Comparison of ENCODE assay signal across 9 cellular contexts in the genomic region with DNA sequence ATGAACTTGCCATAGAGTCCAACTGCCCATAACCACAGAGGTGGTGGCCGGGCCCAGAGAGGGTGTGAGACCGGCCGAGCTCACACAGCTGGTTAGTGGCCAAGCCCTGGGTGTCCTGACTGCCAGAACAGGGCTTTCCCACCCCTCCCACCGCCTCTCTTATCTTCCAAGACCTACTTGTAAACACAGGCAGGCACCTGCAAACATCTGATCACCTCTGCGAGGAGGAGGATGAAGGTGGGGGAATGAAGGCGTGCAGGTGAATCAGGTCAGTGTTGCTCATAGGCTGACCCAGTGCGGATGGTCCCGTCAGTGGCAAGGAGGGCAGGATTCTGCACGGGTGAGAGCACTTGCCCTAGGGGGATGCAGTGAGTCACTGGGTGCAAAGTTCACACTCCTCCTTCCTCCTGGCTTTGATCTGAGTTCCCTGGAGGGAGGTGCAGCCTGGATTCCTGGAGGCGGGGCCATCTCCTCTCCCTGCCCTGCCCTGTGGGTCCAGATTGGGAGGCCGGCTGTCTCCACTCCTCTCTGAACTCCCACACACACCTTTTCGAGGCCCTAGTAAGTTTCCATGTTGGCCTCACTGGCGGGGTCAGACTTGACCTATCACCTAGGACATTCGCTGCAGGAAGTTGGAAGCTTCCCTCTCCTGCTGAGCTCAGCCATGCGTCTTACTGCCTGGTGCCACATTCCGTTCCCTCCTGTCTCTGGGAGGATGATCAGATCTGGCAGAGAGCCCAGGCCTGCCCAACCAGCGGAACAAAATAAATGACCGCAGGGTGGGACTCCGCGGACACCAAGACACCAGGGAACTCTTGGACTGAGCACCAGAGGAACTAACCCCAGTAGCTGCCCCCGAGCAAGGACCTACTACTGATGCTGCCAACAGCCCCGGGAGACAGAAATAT. TPM values are rescaled to one million over a fixed set of nuclear protein-coding genes. Genes with fewer than 3 reads are reported as not detected.
DNase-seq lines count a peak whose midpoint lies in the region; ATAC-seq, FAIRE-seq and TF ChIP-seq lines count a peak whose summit lies in the region.
"Had no signal": no experiment of that assay in that cellular context is flagged by ENCODE, and none has a peak within 500 bp of the region (broad histone marks: within the 10 kb centered on the region; RNA-seq: fewer than 3 reads in every experiment).

No MANE protein-coding gene starts in this region.

- peak overlapping the region; percentile 69 for H3K4me2 ChIP-seq in astrocyte (ENCODE audit: low read length)

- H3K36me3 Mint-ChIP-seq in astrocyte (ENCODE audit: low read depth, unreplicated experiment) = no peaks in the 10 kb centered on the region
- H3K36me3 Mint-ChIP-seq in activated naive CD8-positive, alpha-beta T cell treated with anti-CD3 and anti-CD28 coated beads, Interleukin-2, amount 50 U/mL, for 24 hours (ENCODE audit: low read depth) = no peaks in the 10 kb centered on the region

- DNase-seq in NCI-H1092 treated with DMSO at 0.1 percent for 48 hours (lab: John Stamatoyannopoulos, UW) (peak; percentile 33), NCI-H1092 (lab: John Stamatoyannopoulos, UW) (no peak), astrocyte (ENCODE audit: low read depth) (peak; percentile 19), left colon (peak; percentile 86 to 93), urothelium cell line (ENCODE audit: low spot score) (peak; percentile 83)
- no peak for DNase-seq in activated naive CD8-positive, alpha-beta T cell treated with anti-CD3 and anti-CD28 coated beads, Interleukin-2, amount 50 U/mL, for 24 hours

- no peaks in the 10 kb centered on the region for H3K36me3 ChIP-seq in astrocyte (ENCODE audit: insufficient read depth, low read length)

- no peaks in the 10 kb centered on the region for H4K20me1 ChIP-seq in astrocyte (ENCODE audit: insufficient read depth, low read length)

- TF ChIP-seq CTCF in astrocyte (IDR thresholded peaks at IDR 0.05; ENCODE audit: insufficient read depth, low read depth, low read length) = no peak

- H3K79me2 ChIP-seq in astrocyte (ENCODE audit: insufficient read depth, low read length) = no peaks in the 10 kb centered on the region

- peaks cover 62% of the 10 kb centered on the region for H3K4me1 ChIP-seq in astrocyte (ENCODE audit: insufficient read depth, low read length)

- peak overlapping the region; percentile 3 for H2AFZ ChIP-seq in astrocyte (ENCODE audit: low read depth, low read length)

- H3K4me1 Mint-ChIP-seq in astrocyte (ENCODE audit: low read depth, unreplicated experiment) = peaks cover 55% of the 10 kb centered on the region
- peaks cover 12% of the 10 kb centered on the region for H3K4me1 Mint-ChIP-seq in activated naive CD8-positive, alpha-beta T cell treated with anti-CD3 and anti-CD28 coated beads, Interleukin-2, amount 50 U/mL, for 24 hours

- H3K27ac Mint-ChIP-seq in astrocyte (ENCODE audit: unreplicated experiment) = peak overlapping the region; percentile 95
- no peak overlapping the region for H3K27ac Mint-ChIP-seq in activated naive CD8-positive, alpha-beta T cell treated with anti-CD3 and anti-CD28 coated beads, Interleukin-2, amount 50 U/mL, for 24 hours

- ATAC-seq in left colon (peak; percentile 81), HG02885 (IDR thresholded peaks at IDR 0.05; ENCODE audit: poor library complexity, unreplicated experiment) (no peak), HG03354 (IDR thresholded peaks at IDR 0.05; ENCODE audit: poor library complexity, severe bottlenecking, unreplicated experiment) (no peak)
- no peak for ATAC-seq in activated naive CD8-positive, alpha-beta T cell treated with anti-CD3 and anti-CD28 coated beads, Interleukin-2, amount 50 U/mL, for 24 hours

- H3K27me3 Mint-ChIP-seq in astrocyte (ENCODE audit: low read depth, unreplicated experiment) = no peaks in the 10 kb centered on the region
- H3K27me3 Mint-ChIP-seq in activated naive CD8-positive, alpha-beta T cell treated with anti-CD3 and anti-CD28 coated beads, Interleukin-2, amount 50 U/mL, for 24 hours = peaks cover 8% of the 10 kb centered on the region

- H3K9ac ChIP-seq in astrocyte (ENCODE audit: low read length) = peak overlapping the region; percentile 72

- intact Hi-C loops in left colon (cut with DNase I, micrococcal nuclease) = loop anchor here in 1 of 2 donors (10.0 kb wide), 1 partner anchor 255 kb away; no protein-coding TSS in a partner anchor

- H3K9me3 ChIP-seq in astrocyte (ENCODE audit: insufficient read depth, low read depth, low read length) = no peaks in the 10 kb centered on the region

- H3K9me3 Mint-ChIP-seq in astrocyte (ENCODE audit: unreplicated experiment) = no peaks in the 10 kb centered on the region
- no peaks in the 10 kb centered on the region for H3K9me3 Mint-ChIP-seq in activated naive CD8-positive, alpha-beta T cell treated with anti-CD3 and anti-CD28 coated beads, Interleukin-2, amount 50 U/mL, for 24 hours

- peak overlapping the region; percentile 11 for H3K4me3 Mint-ChIP-seq in astrocyte (ENCODE audit: unreplicated experiment)
- H3K4me3 Mint-ChIP-seq in activated naive CD8-positive, alpha-beta T cell treated with anti-CD3 and anti-CD28 coated beads, Interleukin-2, amount 50 U/mL, for 24 hours = no peak overlapping the region

- peak overlapping the region; percentile 86 for H3K27ac ChIP-seq in astrocyte (ENCODE audit: low read depth, low read length)

- no peaks in the 10 kb centered on the region for H3K27me3 ChIP-seq in astrocyte (ENCODE audit: insufficient read depth, low read length)

- no peak overlapping the region for H3K4me3 ChIP-seq in astrocyte (ENCODE audit: insufficient read depth, low read depth, low read length)

- FAIRE-seq in astrocyte (lab: Jason Lieb, UNC) (no peak), urothelium cell line (lab: Jason Lieb, UNC) (peak; percentile 5)

RNA-seq across cellular contexts. Expression of a gene that starts 7.3 kb away (rescaled TPM):
- 1.3 and 1.7 TPM in 2 replicates for total RNA-seq in astrocyte
- total RNA-seq in left colon = 1 to 10 TPM; 2.2 to 2.6 TPM

RNA-seq across cellular contexts. Expression of a gene that starts 41.6 kb away (rescaled TPM):
- 170 and 179 TPM in 2 replicates for total RNA-seq in astrocyte
- 100 to 1,000 TPM; 275 to 294 TPM for total RNA-seq in left colon
- total RNA-seq: mononuclear cell had no signal

RNA-seq across cellular contexts. Expression of a gene that starts 47.3 kb away (rescaled TPM):
- total RNA-seq in astrocyte (33.2 and 35.0 TPM in 2 replicates), left colon (10 to 100 TPM; 46.7 to 47.6 TPM)

RNA-seq across cellular contexts. Expression of a gene that starts 57.9 kb away (rescaled TPM):
- total RNA-seq in astrocyte = not detected in 2 replicates
- total RNA-seq in left colon = 10 to 100 TPM; 13.1 to 18.6 TPM
- total RNA-seq: mononuclear cell had no signal

Comparison
In these comparisons a context has a peak if more than half of its experiments do, and no peak if none do; other contexts are left out.
1. DNase-seq: peak in NCI-H1092 treated with DMSO at 0.1 percent for 48 hours (single experiment), astrocyte (single experiment), left colon (2 of 2) and urothelium cell line (single experiment); none in NCI-H1092 (single experiment) and activated naive CD8-positive, alpha-beta T cell treated with anti-CD3 and anti-CD28 coated beads, Interleukin-2, amount 50 U/mL, for 24 hours (single experiment).